In genomic region chr11:64007629-64008282, GRCh38 we compare ENCODE assay signal across 8 cellular contexts. TPM values are rescaled to one million over a fixed set of nuclear protein-coding genes. Genes with fewer than 3 reads are reported as not detected.
DNase-seq lines count a peak whose midpoint lies in the region; ATAC-seq lines count a peak whose summit lies in the region.

No MANE protein-coding gene starts in this region.

- CTCF ChIA-PET in activated CD8-positive, alpha-beta memory T cell treated with anti-CD3 and anti-CD28 coated beads, Interleukin-2, amount 10 ng/mL, durations not matched to agents 7 days and 5 days (lab: Charles Lee): interaction anchor here (1.6 to 1.9 kb wide), 2 partner anchors 8 to 171 kb away, joined by 4 to 5 read pairs; no protein-coding TSS in a partner anchor

- DNase-seq in activated T-cell treated with anti-CD3 and anti-CD28 coated beads, Interleukin-2, amount 50 U/mL, for 4 hours: no peak
- DNase-seq in activated T-cell treated with anti-CD3 and anti-CD28 coated beads, Interleukin-2, amount 50 U/mL, for 48 hours: no peak
- DNase-seq in anterior cingulate cortex (lab: John Stamatoyannopoulos, UW) (peak in 39 of 58 donors; percentile 16 to 72 (median 35)), hepatic stellate cell (ENCODE audit: low spot score) (peak; percentile 78), pons (ENCODE audit: low spot score) (peak; percentile 37)
- no peak for DNase-seq in activated CD8-positive, alpha-beta memory T cell treated with anti-CD3 and anti-CD28 coated beads, Interleukin-2, amount 10 ng/mL, durations not matched to agents 7 days and 5 days

- H3K27me3 Mint-ChIP-seq in activated T-cell treated with anti-CD3 and anti-CD28 coated beads, Interleukin-2, amount 50 U/mL, for 4 hours (ENCODE audit: low read depth): peaks cover 28% of the 10 kb centered on the region
- peaks cover 34% of the 10 kb centered on the region for H3K27me3 Mint-ChIP-seq in activated CD8-positive, alpha-beta memory T cell treated with anti-CD3 and anti-CD28 coated beads, Interleukin-2, amount 10 ng/mL, durations not matched to agents 7 days and 5 days

- peaks cover 11% of the 10 kb centered on the region for H3K4me1 Mint-ChIP-seq in activated T-cell treated with anti-CD3 and anti-CD28 coated beads, Interleukin-2, amount 50 U/mL, for 4 hours (ENCODE audit: low read depth)
- H3K4me1 Mint-ChIP-seq in activated CD8-positive, alpha-beta memory T cell treated with anti-CD3 and anti-CD28 coated beads, Interleukin-2, amount 10 ng/mL, durations not matched to agents 7 days and 5 days: peaks cover 5% of the 10 kb centered on the region

- H3K4me3 Mint-ChIP-seq in activated T-cell treated with anti-CD3 and anti-CD28 coated beads, Interleukin-2, amount 50 U/mL, for 4 hours: peak overlapping the region; percentile 67
- H3K4me3 Mint-ChIP-seq in activated CD8-positive, alpha-beta memory T cell treated with anti-CD3 and anti-CD28 coated beads, Interleukin-2, amount 10 ng/mL, durations not matched to agents 7 days and 5 days: no peak overlapping the region

- ATAC-seq in activated T-cell treated with anti-CD3 and anti-CD28 coated beads, Interleukin-2, amount 50 U/mL, for 4 hours: peak; percentile 39 to 41
- no peak for ATAC-seq in activated CD8-positive, alpha-beta memory T cell treated with anti-CD3 and anti-CD28 coated beads, Interleukin-2, amount 10 ng/mL, durations not matched to agents 7 days and 5 days
- ATAC-seq in GM21423 (IDR thresholded peaks at IDR 0.05; ENCODE audit: unreplicated experiment) (no peak), GM21825 (IDR thresholded peaks at IDR 0.05; ENCODE audit: unreplicated experiment) (no peak)

- no peaks in the 10 kb centered on the region for H3K36me3 Mint-ChIP-seq in activated T-cell treated with anti-CD3 and anti-CD28 coated beads, Interleukin-2, amount 50 U/mL, for 4 hours (ENCODE audit: insufficient read depth)
- H3K36me3 Mint-ChIP-seq in activated CD8-positive, alpha-beta memory T cell treated with anti-CD3 and anti-CD28 coated beads, Interleukin-2, amount 10 ng/mL, durations not matched to agents 7 days and 5 days: no peaks in the 10 kb centered on the region

- no peaks in the 10 kb centered on the region for H3K9me3 Mint-ChIP-seq in activated T-cell treated with anti-CD3 and anti-CD28 coated beads, Interleukin-2, amount 50 U/mL, for 4 hours
- H3K9me3 Mint-ChIP-seq in activated CD8-positive, alpha-beta memory T cell treated with anti-CD3 and anti-CD28 coated beads, Interleukin-2, amount 10 ng/mL, durations not matched to agents 7 days and 5 days (ENCODE audit: low read depth): peaks cover 8% of the 10 kb centered on the region

- H3K27ac Mint-ChIP-seq in activated CD8-positive, alpha-beta memory T cell treated with anti-CD3 and anti-CD28 coated beads, Interleukin-2, amount 10 ng/mL, durations not matched to agents 7 days and 5 days: no peak overlapping the region

RNA-seq across cellular contexts. Expression of gene OTUB1, which starts 21.5 kb away (rescaled TPM):
- 100 to 1,000 TPM in 2 of 3 donors, 10 to 100 TPM in 1; 98.0 to 103 (median 101) TPM for total RNA-seq in activated T-cell treated with anti-CD3 and anti-CD28 coated beads, Interleukin-2, amount 50 U/mL, for 4 hours
- total RNA-seq in activated CD8-positive, alpha-beta memory T cell treated with anti-CD3 and anti-CD28 coated beads, Interleukin-2, amount 10 ng/mL, durations not matched to agents 7 days and 5 days: 10 to 100 TPM; 90.1 to 97.6 TPM

RNA-seq across cellular contexts. Expression of gene FLRT1, which starts 28.0 kb away (rescaled TPM):
- not detected for total RNA-seq in activated T-cell treated with anti-CD3 and anti-CD28 coated beads, Interleukin-2, amount 50 U/mL, for 4 hours
- total RNA-seq in activated CD8-positive, alpha-beta memory T cell treated with anti-CD3 and anti-CD28 coated beads, Interleukin-2, amount 10 ng/mL, durations not matched to agents 7 days and 5 days: not detected

RNA-seq across cellular contexts. Expression of gene COX8A, which starts 33.3 kb away (rescaled TPM):
- total RNA-seq in activated T-cell treated with anti-CD3 and anti-CD28 coated beads, Interleukin-2, amount 50 U/mL, for 4 hours: 100 to 1,000 TPM; 315 to 320 (median 319) TPM
- total RNA-seq in activated CD8-positive, alpha-beta memory T cell treated with anti-CD3 and anti-CD28 coated beads, Interleukin-2, amount 10 ng/mL, durations not matched to agents 7 days and 5 days: 100 to 1,000 TPM; 445 to 484 TPM

Comparison
In these comparisons a context has a peak if more than half of its experiments do, and no peak if none do; other contexts are left out.
1. ATAC-seq: peak in activated T-cell treated with anti-CD3 and anti-CD28 coated beads, Interleukin-2, amount 50 U/mL, for 4 hours (2 of 2); none in activated CD8-positive, alpha-beta memory T cell treated with anti-CD3 and anti-CD28 coated beads, Interleukin-2, amount 10 ng/mL, durations not matched to agents 7 days and 5 days (single experiment), GM21423 (single experiment) and GM21825 (single experiment).
2. DNase-seq: peak in anterior cingulate cortex (39 of 58), hepatic stellate cell (single experiment) and pons (single experiment); none in activated T-cell treated with anti-CD3 and anti-CD28 coated beads, Interleukin-2, amount 50 U/mL, for 4 hours (single experiment), activated T-cell treated with anti-CD3 and anti-CD28 coated beads, Interleukin-2, amount 50 U/mL, for 48 hours (0 of 2) and activated CD8-positive, alpha-beta memory T cell treated with anti-CD3 and anti-CD28 coated beads, Interleukin-2, amount 10 ng/mL, durations not matched to agents 7 days and 5 days (single experiment).